ENCODE assay signal across 1 cellular context in genomic region chr5:180853522-180853921, GRCh38.
TF ChIP-seq lines count a peak whose summit lies in the region.

No MANE protein-coding gene starts in this region.

TF ChIP-seq in K562, 482 proteins besides CTCF, POLR2A, EP300 and RAD21:
- no peak for TF ChIP-seq HSF4 (CRISPR knock-in tag; IDR thresholded peaks at IDR 0.05; ENCODE audit: borderline replicate concordance)
- TF ChIP-seq ZNF668 (CRISPR knock-in tag; IDR thresholded peaks at IDR 0.05), result no peak
